In genomic region chr13:75705395-75705794, GRCh38 we compare ENCODE assay signal across 8 cellular contexts.
DNase-seq lines count a peak whose midpoint lies in the region; ATAC-seq and TF ChIP-seq lines count a peak whose summit lies in the region.

No MANE protein-coding gene starts in this region.

- DNase-seq in GM04504 (ENCODE audit: low read depth) (peak; percentile 45), RKO (ENCODE audit: low spot score) (peak; percentile 94), epithelial cell of proximal tubule (ENCODE audit: low read depth) (peak; percentile 47), psoas muscle (no peak), SIG-M5 (lab: John Stamatoyannopoulos, UW) (no peak), iPS-NIHi7 (ENCODE audit: extremely low spot score) (no peak), CD14-positive monocyte (ENCODE audit: low spot score) (no peak)

- peaks cover 8% of the 10 kb centered on the region for H3K4me1 ChIP-seq in psoas muscle

- H3K4me1 Mint-ChIP-seq in CD14-positive monocyte: peaks cover 26% of the 10 kb centered on the region

- H3K27ac ChIP-seq in psoas muscle: peak overlapping the region; percentile 84

- H3K36me3 Mint-ChIP-seq in CD14-positive monocyte: no peaks in the 10 kb centered on the region

- H3K27ac Mint-ChIP-seq in CD14-positive monocyte: no peak overlapping the region

- peaks cover 0 to 5% (median 3%) of the 10 kb centered on the region in 7 donors for H3K9me3 Mint-ChIP-seq in CD14-positive monocyte

- H3K27me3 ChIP-seq in psoas muscle (ENCODE audit: insufficient read depth in 3 of 3, low read length in 2 of 3): no peaks in the 10 kb centered on the region

- H3K36me3 ChIP-seq in psoas muscle (ENCODE audit: insufficient read depth in 1 of 2, low read depth in 1 of 2): no peaks in the 10 kb centered on the region

- no peaks in the 10 kb centered on the region for H3K9me3 ChIP-seq in psoas muscle

- H3K4me3 Mint-ChIP-seq in CD14-positive monocyte: no peak overlapping the region

- H3K4me3 ChIP-seq in epithelial cell of proximal tubule (ENCODE audit: low read depth, low read length): no peak overlapping the region
- no peak overlapping the region for H3K4me3 ChIP-seq in psoas muscle

- ATAC-seq in psoas muscle (peak; percentile 59 to 84 (median 78)), GM18858 (IDR thresholded peaks at IDR 0.05; ENCODE audit: unreplicated experiment) (no peak)

- no peak for TF ChIP-seq CTCF in epithelial cell of proximal tubule (conservative IDR thresholded peaks at IDR 0.05; ENCODE audit: low read depth, low read length)
- TF ChIP-seq CTCF in psoas muscle (IDR thresholded peaks at IDR 0.05): no peak
- TF ChIP-seq CTCF in CD14-positive monocyte (IDR thresholded peaks at IDR 0.05): no peak

- no peaks in the 10 kb centered on the region for H3K27me3 Mint-ChIP-seq in CD14-positive monocyte (ENCODE audit: low read depth in 3 of 3)

- WGBS in psoas muscle, 3 donors: 39 to 58% (median 44%) methylated on average over 1 of the region's 1 CpG

- intact Hi-C loops in psoas muscle (cut with DNase I) (no loop called here), CD14-positive monocyte (cut with micrococcal nuclease) (no loop called here)

Comparison
In these comparisons a context has a peak if more than half of its experiments do, and no peak if none do; other contexts are left out.
1. DNase-seq: peak in GM04504 (single experiment), RKO (single experiment) and epithelial cell of proximal tubule (single experiment); none in psoas muscle (0 of 2), SIG-M5 (single experiment), iPS-NIHi7 (single experiment) and CD14-positive monocyte (single experiment).